In genomic region chr19:56476671-56477428, GRCh38 we compare ENCODE assay signal across 8 cellular contexts. TPM values are rescaled to one million over a fixed set of nuclear protein-coding genes. Genes with fewer than 3 reads are reported as not detected.
DNase-seq lines count a peak whose midpoint lies in the region; ATAC-seq and TF ChIP-seq lines count a peak whose summit lies in the region.

Gene ZNF667, minus strand, starts transcription at chr19:56477345. Its CDS starts 14,975 bp downstream, at chr19:56462370.

- no peak for TF ChIP-seq POLR2A in upper lobe of left lung (IDR thresholded peaks at IDR 0.05)

- H3K27ac ChIP-seq in upper lobe of left lung, result peak within 1 kb of the TSS; percentile 62 to 85 (median 73)

- peaks cover 0 to 4% (median 0%) of the 10 kb centered on the region in 4 donors for H3K27me3 ChIP-seq in upper lobe of left lung

- peaks cover 0 to 3% (median 0%) of the 10 kb centered on the region in 4 donors for H3K36me3 ChIP-seq in upper lobe of left lung

- H3K9me3 ChIP-seq in upper lobe of left lung, result peaks cover 0 to 42% (median 20%) of the 10 kb centered on the region in 4 donors

- H3K4me3 ChIP-seq in upper lobe of left lung, result peak within 1 kb of the TSS; percentile 29 to 83 (median 62)

- DNase-seq in NCI-H82 (lab: John Stamatoyannopoulos, UW) (peak; percentile 37), NCI-H82 treated with DMSO at 0.1 percent for 48 hours (lab: John Stamatoyannopoulos, UW; ENCODE audit: unreplicated experiment) (no peak), fibroblast of peridontal ligament (ENCODE audit: extremely low read depth) (peak; percentile 36), non-pigmented ciliary epithelial cell (ENCODE audit: low read depth) (peak; percentile 23), upper lobe of left lung (peak in 1 of 2 donors; percentile 93), RKO (ENCODE audit: low spot score) (no peak), SHP77 treated with DMSO at 0.1 percent for 48 hours (lab: John Stamatoyannopoulos, UW) (no peak)
- DNase-seq in activated CD8-positive, alpha-beta memory T cell treated with anti-CD3 and anti-CD28 coated beads, Interleukin-2, amount 50 U/mL, for 48 hours, result peak; percentile 55

- TF ChIP-seq CTCF in upper lobe of left lung (IDR thresholded peaks at IDR 0.05), result no peak

- peak in 1 of 2 donors; percentile 1 for ATAC-seq in upper lobe of left lung (ENCODE audit: low FRiP score in 2 of 2)

- no peak for TF ChIP-seq EP300 in upper lobe of left lung (IDR thresholded peaks at IDR 0.05)

- 1 to 2% methylated on average over 13 to 55 of the region's 69 CpGs for WGBS in upper lobe of left lung, 2 donors

- H3K4me1 ChIP-seq in upper lobe of left lung, result peaks cover 0 to 7% (median 3%) of the 10 kb centered on the region in 4 donors

RNA-seq across cellular contexts. Expression of gene ZNF667, which starts in this region (rescaled TPM):
- total RNA-seq in upper lobe of left lung, result 1 to 10 TPM; 1.1 to 3.6 (median 1.9) TPM

Comparison
In these comparisons a context has a peak if more than half of its experiments do, and no peak if none do; other contexts are left out.
1. DNase-seq: peak in NCI-H82 (single experiment), activated CD8-positive, alpha-beta memory T cell treated with anti-CD3 and anti-CD28 coated beads, Interleukin-2, amount 50 U/mL, for 48 hours (single experiment), fibroblast of peridontal ligament (single experiment) and non-pigmented ciliary epithelial cell (single experiment); none in NCI-H82 treated with DMSO at 0.1 percent for 48 hours (single experiment), RKO (single experiment) and SHP77 treated with DMSO at 0.1 percent for 48 hours (single experiment).